ENCODE assay signal across 1 cellular context in the genomic region with DNA sequence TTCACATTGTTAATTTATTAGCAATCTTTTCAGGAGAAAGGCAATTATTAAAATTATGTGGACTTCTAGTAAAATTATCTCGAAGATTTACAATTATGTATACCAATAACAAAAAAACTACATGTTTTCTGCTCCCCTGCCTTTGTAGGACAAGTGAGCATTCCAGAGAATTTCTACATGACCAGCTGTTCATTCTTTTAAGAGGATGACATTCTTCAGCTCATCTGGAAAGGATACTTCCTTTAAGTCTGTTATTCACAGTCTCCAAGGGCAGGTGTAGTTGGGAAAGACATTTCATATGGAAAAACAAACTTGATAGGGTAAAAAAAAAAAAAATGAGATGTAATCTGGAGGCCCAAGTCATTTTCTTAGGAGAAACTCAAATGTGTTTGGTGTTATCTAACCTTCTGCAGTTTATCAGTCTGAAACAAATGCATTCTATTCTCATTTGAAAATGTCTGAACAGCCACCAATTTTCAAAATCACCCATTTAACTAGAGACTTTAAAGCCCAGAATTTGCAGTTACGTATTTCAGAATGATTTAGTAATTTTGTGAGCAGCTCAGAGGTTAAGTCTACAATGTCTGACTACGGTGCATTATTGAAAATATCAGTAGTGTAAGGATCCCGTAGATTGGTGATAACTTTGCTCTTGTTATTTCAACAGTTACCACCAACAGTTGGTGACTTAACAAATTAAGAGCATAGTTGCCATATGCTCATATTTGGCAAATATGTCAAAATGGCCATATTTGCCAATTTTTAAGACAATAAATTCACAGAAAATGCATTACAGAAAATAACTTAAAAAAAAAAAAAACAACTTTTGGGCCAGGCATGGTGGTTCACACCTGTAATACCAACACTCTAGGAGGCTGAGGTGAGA.
TF ChIP-seq lines count a peak whose summit lies in the region.

No MANE protein-coding gene starts in this region.

TF ChIP-seq in GM12878, 131 proteins besides CTCF, POLR2A, EP300 and RAD21:
- no peak for TF ChIP-seq PAX5 (IDR thresholded peaks at IDR 0.05; ENCODE audit: borderline replicate concordance, low read depth, low read length)
- TF ChIP-seq, protein P1, sequence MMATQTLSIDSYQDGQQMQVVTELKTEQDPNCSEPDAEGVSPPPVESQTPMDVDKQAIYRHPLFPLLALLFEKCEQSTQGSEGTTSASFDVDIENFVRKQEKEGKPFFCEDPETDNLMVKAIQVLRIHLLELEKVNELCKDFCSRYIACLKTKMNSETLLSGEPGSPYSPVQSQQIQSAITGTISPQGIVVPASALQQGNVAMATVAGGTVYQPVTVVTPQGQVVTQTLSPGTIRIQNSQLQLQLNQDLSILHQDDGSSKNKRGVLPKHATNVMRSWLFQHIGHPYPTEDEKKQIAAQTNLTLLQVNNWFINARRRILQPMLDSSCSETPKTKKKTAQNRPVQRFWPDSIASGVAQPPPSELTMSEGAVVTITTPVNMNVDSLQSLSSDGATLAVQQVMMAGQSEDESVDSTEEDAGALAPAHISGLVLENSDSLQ (IDR thresholded peaks at IDR 0.05) = no peak
- no peak for TF ChIP-seq HDGF (IDR thresholded peaks at IDR 0.05)
- TF ChIP-seq MXI1 (IDR thresholded peaks at IDR 0.05; ENCODE audit: low read depth, low read length) = no peak
- TF ChIP-seq ATF7 (IDR thresholded peaks at IDR 0.05; ENCODE audit: low read depth) = no peak
- TF ChIP-seq, protein P2, sequence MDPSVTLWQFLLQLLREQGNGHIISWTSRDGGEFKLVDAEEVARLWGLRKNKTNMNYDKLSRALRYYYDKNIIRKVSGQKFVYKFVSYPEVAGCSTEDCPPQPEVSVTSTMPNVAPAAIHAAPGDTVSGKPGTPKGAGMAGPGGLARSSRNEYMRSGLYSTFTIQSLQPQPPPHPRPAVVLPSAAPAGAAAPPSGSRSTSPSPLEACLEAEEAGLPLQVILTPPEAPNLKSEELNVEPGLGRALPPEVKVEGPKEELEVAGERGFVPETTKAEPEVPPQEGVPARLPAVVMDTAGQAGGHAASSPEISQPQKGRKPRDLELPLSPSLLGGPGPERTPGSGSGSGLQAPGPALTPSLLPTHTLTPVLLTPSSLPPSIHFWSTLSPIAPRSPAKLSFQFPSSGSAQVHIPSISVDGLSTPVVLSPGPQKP (IDR thresholded peaks at IDR 0.05; ENCODE audit: low read depth, low read length) = no peak
- TF ChIP-seq, protein P3, sequence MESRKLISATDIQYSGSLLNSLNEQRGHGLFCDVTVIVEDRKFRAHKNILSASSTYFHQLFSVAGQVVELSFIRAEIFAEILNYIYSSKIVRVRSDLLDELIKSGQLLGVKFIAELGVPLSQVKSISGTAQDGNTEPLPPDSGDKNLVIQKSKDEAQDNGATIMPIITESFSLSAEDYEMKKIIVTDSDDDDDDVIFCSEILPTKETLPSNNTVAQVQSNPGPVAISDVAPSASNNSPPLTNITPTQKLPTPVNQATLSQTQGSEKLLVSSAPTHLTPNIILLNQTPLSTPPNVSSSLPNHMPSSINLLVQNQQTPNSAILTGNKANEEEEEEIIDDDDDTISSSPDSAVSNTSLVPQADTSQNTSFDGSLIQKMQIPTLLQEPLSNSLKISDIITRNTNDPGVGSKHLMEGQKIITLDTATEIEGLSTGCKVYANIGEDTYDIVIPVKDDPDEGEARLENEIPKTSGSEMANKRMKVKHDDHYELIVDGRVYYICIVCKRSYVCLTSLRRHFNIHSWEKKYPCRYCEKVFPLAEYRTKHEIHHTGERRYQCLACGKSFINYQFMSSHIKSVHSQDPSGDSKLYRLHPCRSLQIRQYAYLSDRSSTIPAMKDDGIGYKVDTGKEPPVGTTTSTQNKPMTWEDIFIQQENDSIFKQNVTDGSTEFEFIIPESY (IDR thresholded peaks at IDR 0.05) = no peak
- TF ChIP-seq, protein P4, sequence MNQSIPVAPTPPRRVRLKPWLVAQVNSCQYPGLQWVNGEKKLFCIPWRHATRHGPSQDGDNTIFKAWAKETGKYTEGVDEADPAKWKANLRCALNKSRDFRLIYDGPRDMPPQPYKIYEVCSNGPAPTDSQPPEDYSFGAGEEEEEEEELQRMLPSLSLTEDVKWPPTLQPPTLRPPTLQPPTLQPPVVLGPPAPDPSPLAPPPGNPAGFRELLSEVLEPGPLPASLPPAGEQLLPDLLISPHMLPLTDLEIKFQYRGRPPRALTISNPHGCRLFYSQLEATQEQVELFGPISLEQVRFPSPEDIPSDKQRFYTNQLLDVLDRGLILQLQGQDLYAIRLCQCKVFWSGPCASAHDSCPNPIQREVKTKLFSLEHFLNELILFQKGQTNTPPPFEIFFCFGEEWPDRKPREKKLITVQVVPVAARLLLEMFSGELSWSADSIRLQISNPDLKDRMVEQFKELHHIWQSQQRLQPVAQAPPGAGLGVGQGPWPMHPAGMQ (IDR thresholded peaks at IDR 0.05; ENCODE audit: borderline replicate concordance) = no peak
- TF ChIP-seq KLF5 (IDR thresholded peaks at IDR 0.05; ENCODE audit: partially characterized antibody) = no peak
- no peak for TF ChIP-seq SREBF1 (IDR thresholded peaks at IDR 0.05; ENCODE audit: low read length)
- TF ChIP-seq, protein P5, sequence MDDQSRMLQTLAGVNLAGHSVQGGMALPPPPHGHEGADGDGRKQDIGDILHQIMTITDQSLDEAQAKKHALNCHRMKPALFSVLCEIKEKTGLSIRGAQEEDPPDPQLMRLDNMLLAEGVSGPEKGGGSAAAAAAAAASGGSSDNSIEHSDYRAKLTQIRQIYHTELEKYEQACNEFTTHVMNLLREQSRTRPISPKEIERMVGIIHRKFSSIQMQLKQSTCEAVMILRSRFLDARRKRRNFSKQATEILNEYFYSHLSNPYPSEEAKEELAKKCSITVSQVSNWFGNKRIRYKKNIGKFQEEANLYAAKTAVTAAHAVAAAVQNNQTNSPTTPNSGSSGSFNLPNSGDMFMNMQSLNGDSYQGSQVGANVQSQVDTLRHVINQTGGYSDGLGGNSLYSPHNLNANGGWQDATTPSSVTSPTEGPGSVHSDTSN (IDR thresholded peaks at IDR 0.05; ENCODE audit: insufficient replicate concordance, low read depth, low read length) = no peak
- TF ChIP-seq IKZF2 (IDR thresholded peaks at IDR 0.05) = no peak
- no peak for TF ChIP-seq CEBPB (IDR thresholded peaks at IDR 0.05; ENCODE audit: borderline replicate concordance in 1 of 2, low read depth in 2 of 2, low read length in 2 of 2)
